ENCODE assay signal across 8 cellular contexts in genomic region chr10:22682237-22683192, GRCh38. TPM values are rescaled to one million over a fixed set of nuclear protein-coding genes. Genes with fewer than 3 reads are reported as not detected.
DNase-seq lines count a peak whose midpoint lies in the region; ATAC-seq and TF ChIP-seq lines count a peak whose summit lies in the region.

No MANE protein-coding gene starts in this region.

- H3K36me3 ChIP-seq in BLaER1 treated with 17β-estradiol and CSF1 and Interleukin-3, amounts not matched to agents 10 nM and 100 nM, result peaks cover 0 to 25% (median 1%) of the 10 kb centered on the region in 11 experiments; a peak in 6 of 22 replicates
- no peaks in the 10 kb centered on the region for H3K36me3 ChIP-seq in GM23248 (ENCODE audit: low read depth)
- H3K36me3 ChIP-seq in naive thymus-derived CD4-positive, alpha-beta T cell (ENCODE audit: control insufficient read depth in 2 of 3, insufficient read depth in 3 of 3, low read length in 3 of 3), result no peaks in the 10 kb centered on the region

- in situ Hi-C loops in GM23248 (cut with MboI), result no loop called here

- H3K9me3 ChIP-seq in BLaER1 treated with 17β-estradiol and CSF1 and Interleukin-3, amounts not matched to agents 10 nM and 100 nM (replicated peaks in 1 of 11), result peaks cover 0 to 11% (median 7%) of the 10 kb centered on the region in 11 experiments; a peak in 15 of 22 replicates
- no peaks in the 10 kb centered on the region for H3K9me3 ChIP-seq in GM23248 (ENCODE audit: low read depth)
- H3K9me3 ChIP-seq in naive thymus-derived CD4-positive, alpha-beta T cell (ENCODE audit: control insufficient read depth in 2 of 3, low read length in 3 of 3), result no peaks in the 10 kb centered on the region

- no peak for TF ChIP-seq CTCF in RWPE1 (conservative IDR thresholded peaks at IDR 0.05; ENCODE audit: low read depth)

- peak; percentile 62 for DNase-seq in GM23248
- DNase-seq in RWPE1 (ENCODE audit: low spot score), result peak; percentile 42
- peak; percentile 79 for DNase-seq in astrocyte of the hippocampus (ENCODE audit: low read depth, low spot score)
- DNase-seq in naive thymus-derived CD4-positive, alpha-beta T cell, result peak in 8 of 9 donors; percentile 43 to 81 (median 75)
- no peak for DNase-seq in NCI-H2029 treated with DMSO at 0.1 percent for 48 hours (lab: John Stamatoyannopoulos, UW)
- no peak for DNase-seq in NCI-H2227 treated with DMSO at 0.1 percent for 48 hours (lab: John Stamatoyannopoulos, UW)

- H3F3A ChIP-seq in GM23248 (ENCODE audit: insufficient read depth), result peaks cover 20% of the 10 kb centered on the region

- H3K27me3 ChIP-seq in BLaER1 treated with 17β-estradiol and CSF1 and Interleukin-3, amounts not matched to agents 10 nM and 100 nM, result no peaks in the 10 kb centered on the region
- H3K27me3 ChIP-seq in GM23248 (replicated peaks; ENCODE audit: insufficient read depth), result no peaks in the 10 kb centered on the region
- H3K27me3 ChIP-seq in naive thymus-derived CD4-positive, alpha-beta T cell (ENCODE audit: control insufficient read depth in 2 of 2, insufficient read depth in 2 of 2, low read length in 2 of 2), result no peaks in the 10 kb centered on the region

- peaks cover 91% of the 10 kb centered on the region for H3K79me2 ChIP-seq in GM23248 (ENCODE audit: insufficient read depth)

- H3K9ac ChIP-seq in BLaER1 treated with 17β-estradiol and CSF1 and Interleukin-3, amounts not matched to agents 10 nM and 100 nM, result no peak overlapping the region
- H3K9ac ChIP-seq in GM23248, result peak overlapping the region; percentile 62

- intact Hi-C loops in naive thymus-derived CD4-positive, alpha-beta T cell (cut with micrococcal nuclease), result loop anchor here (1.0 to 10.0 kb wide), 10 partner anchors 8 to 430 kb away; partner anchors contain the start of genes PIP4K2A (in 2 of the 2) and MSRB2 (in 1 of the 2)

- no peaks in the 10 kb centered on the region for H3K9me3 Mint-ChIP-seq in naive thymus-derived CD4-positive, alpha-beta T cell

- 81 to 93% methylated on average over 6 of the region's 6 CpGs for WGBS in GM23248 (ENCODE audit: low coverage in 1 of 2, low lambda C conversion rate in 2 of 2, missing lambda C conversion rate in 2 of 2), 2 experiments

- CTCF ChIA-PET in RWPE1 (lab: Yijun Ruan, JAX), result interaction anchor here (0.5 to 1.0 kb wide), 3 partner anchors 13 to 1105 kb away, joined by 3 to 6 read pairs (median 3); no protein-coding TSS in a partner anchor
- CTCF ChIA-PET in naive thymus-derived CD4-positive, alpha-beta T cell (lab: Charles Lee), result interaction anchor here (0.5 to 1.8 kb wide), 7 partner anchors 14 to 116 kb away, joined by 3 to 5 read pairs (median 4); no protein-coding TSS in a partner anchor

- peaks cover 64 to 99% (median 91%) of the 10 kb centered on the region in 7 donors for H3K4me1 Mint-ChIP-seq in naive thymus-derived CD4-positive, alpha-beta T cell

- ATAC-seq in naive thymus-derived CD4-positive, alpha-beta T cell, result peak; percentile 79
- ATAC-seq in GM18505 (IDR thresholded peaks at IDR 0.05; ENCODE audit: unreplicated experiment), result no peak

- H3K9me2 ChIP-seq in GM23248 (ENCODE audit: insufficient read depth), result no peaks in the 10 kb centered on the region

- peak overlapping the region in 10 of 11 experiments; percentile 4 to 58 (median 20); a peak in 12 of 22 replicates for H3K4me2 ChIP-seq in BLaER1 treated with 17β-estradiol and CSF1 and Interleukin-3, amounts not matched to agents 10 nM and 100 nM
- H3K4me2 ChIP-seq in GM23248 (ENCODE audit: unreplicated experiment), result peak overlapping the region; percentile 47

- H3K4me3 ChIP-seq in BLaER1 treated with 17β-estradiol and CSF1 and Interleukin-3, amounts not matched to agents 10 nM and 100 nM, result no peak overlapping the region
- no peak overlapping the region for H3K4me3 ChIP-seq in GM23248
- peak overlapping the region; percentile 36 for H3K4me3 ChIP-seq in naive thymus-derived CD4-positive, alpha-beta T cell (ENCODE audit: low read length)

- peaks cover 11 to 44% (median 19%) of the 10 kb centered on the region in 10 experiments; a peak in 18 of 20 replicates for H3K4me1 ChIP-seq in BLaER1 treated with 17β-estradiol and CSF1 and Interleukin-3, amounts not matched to agents 10 nM and 100 nM
- peaks cover 45% of the 10 kb centered on the region for H3K4me1 ChIP-seq in GM23248 (ENCODE audit: insufficient read depth)
- H3K4me1 ChIP-seq in naive thymus-derived CD4-positive, alpha-beta T cell (ENCODE audit: control insufficient read depth in 2 of 2, insufficient read depth in 2 of 2, low read length in 2 of 2), result peaks cover 86 to 94% of the 10 kb centered on the region in 2 donors

- peaks cover 0 to 7% (median 0%) of the 10 kb centered on the region in 5 donors for H3K36me3 Mint-ChIP-seq in naive thymus-derived CD4-positive, alpha-beta T cell

- no peaks in the 10 kb centered on the region for H3K27me3 Mint-ChIP-seq in naive thymus-derived CD4-positive, alpha-beta T cell

- peak overlapping the region; percentile 67 to 94 (median 80) for H3K4me3 Mint-ChIP-seq in naive thymus-derived CD4-positive, alpha-beta T cell

- peaks cover 10 to 96% (median 40%) of the 10 kb centered on the region in 11 experiments; a peak in 17 of 22 replicates for H4K20me1 ChIP-seq in BLaER1 treated with 17β-estradiol and CSF1 and Interleukin-3, amounts not matched to agents 10 nM and 100 nM
- H4K20me1 ChIP-seq in GM23248 (ENCODE audit: insufficient read depth), result no peaks in the 10 kb centered on the region

- peak overlapping the region; percentile 90 to 100 (median 95) for H3K27ac Mint-ChIP-seq in naive thymus-derived CD4-positive, alpha-beta T cell

- TF ChIP-seq POLR2A in GM18505 (IDR thresholded peaks at IDR 0.05; ENCODE audit: borderline replicate concordance, extremely low read depth, insufficient read depth, insufficient read length), result no peak

- POLR2A ChIA-PET in RWPE1 (lab: Yijun Ruan, JAX; ENCODE audit: low non-redundant PET), result no interaction called here
- POLR2A ChIA-PET in naive thymus-derived CD4-positive, alpha-beta T cell (lab: Charles Lee), result interaction anchor here (0.6 to 11.4 kb wide), 21 partner anchors 9 to 685 kb away, joined by 3 to 145 read pairs (median 6); partner anchors contain the start of gene PIP4K2A

- H3K27ac ChIP-seq in BLaER1 treated with 17β-estradiol and CSF1 and Interleukin-3, amounts not matched to agents 10 nM and 100 nM, result peak overlapping the region in 1 of 11 experiments; percentile 3; a peak in 1 of 22 replicates
- H3K27ac ChIP-seq in GM23248, result peak overlapping the region; percentile 84
- H3K27ac ChIP-seq in RWPE1, result no peak overlapping the region; the same call in 1 of the 2 replicates
- H3K27ac ChIP-seq in naive thymus-derived CD4-positive, alpha-beta T cell (ENCODE audit: low read depth, low read length), result peak overlapping the region; percentile 73

- H2AFZ ChIP-seq in GM23248, result no peak overlapping the region

RNA-seq across cellular contexts. Expression of gene PIP4K2A, which starts 31.9 kb away (rescaled TPM):
- 19.8 and 134 TPM in 2 replicates for total RNA-seq in GM23248 (2014; rRNA removed; shearing (Covaris generic))
- polyA plus RNA-seq in GM23248 (2016; fragmentation: Nextera tagmentation; extraction: Ambion mirVana), result 26.9 and 27.7 TPM in 2 replicates
- 100 to 1,000 TPM; 110 to 152 (median 140) TPM for total RNA-seq in naive thymus-derived CD4-positive, alpha-beta T cell
- 10 to 100 TPM; 40.9 to 43.5 TPM for polyA plus RNA-seq in naive thymus-derived CD4-positive, alpha-beta T cell

Comparison
In these comparisons a context has a peak if more than half of its experiments do, and no peak if none do; other contexts are left out.
1. DNase-seq: peak in GM23248 (single experiment), RWPE1 (single experiment), astrocyte of the hippocampus (single experiment) and naive thymus-derived CD4-positive, alpha-beta T cell (8 of 9); none in NCI-H2029 treated with DMSO at 0.1 percent for 48 hours (single experiment) and NCI-H2227 treated with DMSO at 0.1 percent for 48 hours (single experiment).